In genomic region chr19:15469513-15470297, GRCh38 we compare ENCODE assay signal across 8 cellular contexts. TPM values are rescaled to one million over a fixed set of nuclear protein-coding genes. Genes with fewer than 3 reads are reported as not detected.
DNase-seq lines count a peak whose midpoint lies in the region; ATAC-seq, FAIRE-seq and TF ChIP-seq lines count a peak whose summit lies in the region.

No MANE protein-coding gene starts in this region.

- WGBS in pancreas, 2 donors: 3% methylated on average over 53 to 65 of the region's 65 CpGs

- H3K27me3 ChIP-seq in Peyer's patch (peaks cover 0 to 6% of the 10 kb centered on the region in 2 donors), pancreas (peaks cover 0 to 8% (median 0%) of the 10 kb centered on the region in 4 donors)
- H3K27me3 ChIP-seq in effector memory CD4-positive, alpha-beta T cell (replicated peaks; ENCODE audit: control insufficient read depth, insufficient read depth, low read length, poor library complexity, severe bottlenecking): no peaks in the 10 kb centered on the region

- intact Hi-C loops in pancreas (cut with DNase I): no loop called here

- H3K27ac ChIP-seq in Peyer's patch (peak overlapping the region in 1 of 4 donors; percentile 38), pancreas (no peak overlapping the region)
- H3K27ac ChIP-seq in effector memory CD4-positive, alpha-beta T cell (ENCODE audit: insufficient read depth, low read length, poor library complexity, severe bottlenecking): no peak overlapping the region

- peak overlapping the region; percentile 47; the same call in 1 of the 2 replicates for H3K9ac ChIP-seq in ES-I3 (ENCODE audit: low read depth, low read length)

- no peak for DNase-seq in Peyer's patch
- no peak for DNase-seq in effector memory CD4-positive, alpha-beta T cell
- peak in 1 of 6 donors; percentile 52 for DNase-seq in pancreas
- no peak for DNase-seq in HK-2 (ENCODE audit: unreplicated experiment)
- DNase-seq in Ammon's horn (ENCODE audit: low spot score): no peak

- H3K4me3 ChIP-seq in Peyer's patch (peak overlapping the region; percentile 25 to 51 (median 45)), pancreas (peak overlapping the region in 2 of 4 donors; percentile 6 to 33)
- peak overlapping the region; percentile 51 for H3K4me3 ChIP-seq in effector memory CD4-positive, alpha-beta T cell (ENCODE audit: insufficient read depth, low read depth, low read length, poor library complexity, severe bottlenecking)

- TF ChIP-seq CTCF in Peyer's patch (IDR thresholded peaks at IDR 0.05) (no peak), pancreas (IDR thresholded peaks at IDR 0.05) (no peak)

- no peak for FAIRE-seq in pancreas (lab: Jason Lieb, UNC)

- no peaks in the 10 kb centered on the region for H3K9me3 ChIP-seq in ES-I3 (ENCODE audit: control insufficient read depth, insufficient read depth, low read length)
- no peaks in the 10 kb centered on the region for H3K9me3 ChIP-seq in Peyer's patch
- no peaks in the 10 kb centered on the region for H3K9me3 ChIP-seq in effector memory CD4-positive, alpha-beta T cell (ENCODE audit: control insufficient read depth, low read length)
- no peaks in the 10 kb centered on the region for H3K9me3 ChIP-seq in pancreas

- peak in 3 of 4 donors; percentile 38 to 76 (median 63) for ATAC-seq in pancreas
- no peak for ATAC-seq in GM21526 (IDR thresholded peaks at IDR 0.05; ENCODE audit: low FRiP score, unreplicated experiment)
- no peak for ATAC-seq in GM21786 (IDR thresholded peaks at IDR 0.05; ENCODE audit: unreplicated experiment)

- TF ChIP-seq POLR2A in Peyer's patch (IDR thresholded peaks at IDR 0.05): no peak

- H3K36me3 ChIP-seq in ES-I3 (ENCODE audit: insufficient read depth, low read length) (no peaks in the 10 kb centered on the region), Peyer's patch (no peaks in the 10 kb centered on the region), pancreas (no peaks in the 10 kb centered on the region)
- no peaks in the 10 kb centered on the region for H3K36me3 ChIP-seq in effector memory CD4-positive, alpha-beta T cell (ENCODE audit: control insufficient read depth, insufficient read depth, low read length)

- H3K4me1 ChIP-seq in ES-I3 (ENCODE audit: insufficient read depth, low read length) (peaks cover 5% of the 10 kb centered on the region; the same call in 1 of the 2 replicates), Peyer's patch (peaks cover 0 to 11% (median 6%) of the 10 kb centered on the region in 4 donors), pancreas (no peaks in the 10 kb centered on the region)
- peaks cover 44% of the 10 kb centered on the region for H3K4me1 ChIP-seq in effector memory CD4-positive, alpha-beta T cell (ENCODE audit: control insufficient read depth, insufficient read depth, low read length, poor library complexity, severe bottlenecking)

RNA-seq across cellular contexts. Expression of gene RASAL3, which starts 5.4 kb away (rescaled TPM):
- total RNA-seq in Peyer's patch (10 to 100 TPM in 1 of 4 donors, 1 to 10 TPM in 3; 6.6 to 66.0 (median 6.9) TPM), pancreas (1 to 10 TPM in 3 of 6 donors, under 1 TPM in 3; 0.83 to 4.1 (median 1.3) TPM)
- 1 to 10 TPM; 1.8 to 7.5 TPM for polyA plus RNA-seq in pancreas

RNA-seq across cellular contexts. Expression of gene PGLYRP2, which starts 9.6 kb away (rescaled TPM):
- total RNA-seq in Peyer's patch (not detected), pancreas (under 1 TPM in 1 of 6 donors, not detected in 5; 0.16 TPM)
- not detected for polyA plus RNA-seq in pancreas

RNA-seq across cellular contexts. Expression of gene WIZ, which starts 19.9 kb away (rescaled TPM):
- total RNA-seq in Peyer's patch (10 to 100 TPM; 25.4 to 45.2 (median 40.6) TPM), pancreas (10 to 100 TPM; 11.0 to 20.7 (median 15.7) TPM)
- 10 to 100 TPM; 15.5 to 23.2 TPM for polyA plus RNA-seq in pancreas

RNA-seq across cellular contexts. Expression of gene CYP4F22, which starts 38.6 kb away (rescaled TPM):
- total RNA-seq in Peyer's patch (not detected), pancreas (under 1 TPM in 1 of 6 donors, not detected in 5; 0.06 TPM)
- not detected for polyA plus RNA-seq in pancreas

RNA-seq across cellular contexts. Expression of gene AKAP8L, which starts 50.9 kb away (rescaled TPM):
- total RNA-seq in Peyer's patch (100 to 1,000 TPM; 129 to 275 (median 247) TPM), pancreas (10 to 100 TPM; 32.7 to 74.8 (median 47.7) TPM)
- 100 to 1,000 TPM; 167 to 239 TPM for polyA plus RNA-seq in pancreas

Comparison
In these comparisons a context has a peak if more than half of its experiments do, and no peak if none do; other contexts are left out.
1. ATAC-seq: peak in pancreas (3 of 4); none in GM21526 (single experiment) and GM21786 (single experiment).